Comparison of ENCODE assay signal across 1 cellular context in the genomic region with DNA sequence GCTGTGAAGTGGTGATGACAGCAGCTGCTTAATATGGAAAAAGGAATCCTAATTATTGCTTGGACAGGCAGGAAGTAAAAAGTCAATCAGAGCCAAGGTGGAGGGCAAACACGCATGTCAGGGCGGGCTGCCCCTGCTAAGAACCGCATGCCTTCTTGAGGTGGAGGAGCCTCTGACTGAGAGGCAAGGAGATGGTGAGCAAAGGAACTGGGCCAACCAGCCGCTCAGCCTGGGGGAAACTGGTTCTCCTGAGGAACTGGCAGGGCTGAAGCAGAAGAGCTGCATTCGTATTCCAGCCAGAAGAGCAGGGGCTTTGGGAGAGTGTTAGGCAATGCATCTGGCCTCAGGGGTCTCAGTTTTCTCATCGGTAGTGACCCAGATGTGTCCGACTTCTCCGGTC.
TF ChIP-seq lines count a peak whose summit lies in the region.

No MANE protein-coding gene starts in this region.

TF ChIP-seq in H1, 55 proteins besides CTCF, POLR2A, EP300 and RAD21:
- TF ChIP-seq, protein P1, sequence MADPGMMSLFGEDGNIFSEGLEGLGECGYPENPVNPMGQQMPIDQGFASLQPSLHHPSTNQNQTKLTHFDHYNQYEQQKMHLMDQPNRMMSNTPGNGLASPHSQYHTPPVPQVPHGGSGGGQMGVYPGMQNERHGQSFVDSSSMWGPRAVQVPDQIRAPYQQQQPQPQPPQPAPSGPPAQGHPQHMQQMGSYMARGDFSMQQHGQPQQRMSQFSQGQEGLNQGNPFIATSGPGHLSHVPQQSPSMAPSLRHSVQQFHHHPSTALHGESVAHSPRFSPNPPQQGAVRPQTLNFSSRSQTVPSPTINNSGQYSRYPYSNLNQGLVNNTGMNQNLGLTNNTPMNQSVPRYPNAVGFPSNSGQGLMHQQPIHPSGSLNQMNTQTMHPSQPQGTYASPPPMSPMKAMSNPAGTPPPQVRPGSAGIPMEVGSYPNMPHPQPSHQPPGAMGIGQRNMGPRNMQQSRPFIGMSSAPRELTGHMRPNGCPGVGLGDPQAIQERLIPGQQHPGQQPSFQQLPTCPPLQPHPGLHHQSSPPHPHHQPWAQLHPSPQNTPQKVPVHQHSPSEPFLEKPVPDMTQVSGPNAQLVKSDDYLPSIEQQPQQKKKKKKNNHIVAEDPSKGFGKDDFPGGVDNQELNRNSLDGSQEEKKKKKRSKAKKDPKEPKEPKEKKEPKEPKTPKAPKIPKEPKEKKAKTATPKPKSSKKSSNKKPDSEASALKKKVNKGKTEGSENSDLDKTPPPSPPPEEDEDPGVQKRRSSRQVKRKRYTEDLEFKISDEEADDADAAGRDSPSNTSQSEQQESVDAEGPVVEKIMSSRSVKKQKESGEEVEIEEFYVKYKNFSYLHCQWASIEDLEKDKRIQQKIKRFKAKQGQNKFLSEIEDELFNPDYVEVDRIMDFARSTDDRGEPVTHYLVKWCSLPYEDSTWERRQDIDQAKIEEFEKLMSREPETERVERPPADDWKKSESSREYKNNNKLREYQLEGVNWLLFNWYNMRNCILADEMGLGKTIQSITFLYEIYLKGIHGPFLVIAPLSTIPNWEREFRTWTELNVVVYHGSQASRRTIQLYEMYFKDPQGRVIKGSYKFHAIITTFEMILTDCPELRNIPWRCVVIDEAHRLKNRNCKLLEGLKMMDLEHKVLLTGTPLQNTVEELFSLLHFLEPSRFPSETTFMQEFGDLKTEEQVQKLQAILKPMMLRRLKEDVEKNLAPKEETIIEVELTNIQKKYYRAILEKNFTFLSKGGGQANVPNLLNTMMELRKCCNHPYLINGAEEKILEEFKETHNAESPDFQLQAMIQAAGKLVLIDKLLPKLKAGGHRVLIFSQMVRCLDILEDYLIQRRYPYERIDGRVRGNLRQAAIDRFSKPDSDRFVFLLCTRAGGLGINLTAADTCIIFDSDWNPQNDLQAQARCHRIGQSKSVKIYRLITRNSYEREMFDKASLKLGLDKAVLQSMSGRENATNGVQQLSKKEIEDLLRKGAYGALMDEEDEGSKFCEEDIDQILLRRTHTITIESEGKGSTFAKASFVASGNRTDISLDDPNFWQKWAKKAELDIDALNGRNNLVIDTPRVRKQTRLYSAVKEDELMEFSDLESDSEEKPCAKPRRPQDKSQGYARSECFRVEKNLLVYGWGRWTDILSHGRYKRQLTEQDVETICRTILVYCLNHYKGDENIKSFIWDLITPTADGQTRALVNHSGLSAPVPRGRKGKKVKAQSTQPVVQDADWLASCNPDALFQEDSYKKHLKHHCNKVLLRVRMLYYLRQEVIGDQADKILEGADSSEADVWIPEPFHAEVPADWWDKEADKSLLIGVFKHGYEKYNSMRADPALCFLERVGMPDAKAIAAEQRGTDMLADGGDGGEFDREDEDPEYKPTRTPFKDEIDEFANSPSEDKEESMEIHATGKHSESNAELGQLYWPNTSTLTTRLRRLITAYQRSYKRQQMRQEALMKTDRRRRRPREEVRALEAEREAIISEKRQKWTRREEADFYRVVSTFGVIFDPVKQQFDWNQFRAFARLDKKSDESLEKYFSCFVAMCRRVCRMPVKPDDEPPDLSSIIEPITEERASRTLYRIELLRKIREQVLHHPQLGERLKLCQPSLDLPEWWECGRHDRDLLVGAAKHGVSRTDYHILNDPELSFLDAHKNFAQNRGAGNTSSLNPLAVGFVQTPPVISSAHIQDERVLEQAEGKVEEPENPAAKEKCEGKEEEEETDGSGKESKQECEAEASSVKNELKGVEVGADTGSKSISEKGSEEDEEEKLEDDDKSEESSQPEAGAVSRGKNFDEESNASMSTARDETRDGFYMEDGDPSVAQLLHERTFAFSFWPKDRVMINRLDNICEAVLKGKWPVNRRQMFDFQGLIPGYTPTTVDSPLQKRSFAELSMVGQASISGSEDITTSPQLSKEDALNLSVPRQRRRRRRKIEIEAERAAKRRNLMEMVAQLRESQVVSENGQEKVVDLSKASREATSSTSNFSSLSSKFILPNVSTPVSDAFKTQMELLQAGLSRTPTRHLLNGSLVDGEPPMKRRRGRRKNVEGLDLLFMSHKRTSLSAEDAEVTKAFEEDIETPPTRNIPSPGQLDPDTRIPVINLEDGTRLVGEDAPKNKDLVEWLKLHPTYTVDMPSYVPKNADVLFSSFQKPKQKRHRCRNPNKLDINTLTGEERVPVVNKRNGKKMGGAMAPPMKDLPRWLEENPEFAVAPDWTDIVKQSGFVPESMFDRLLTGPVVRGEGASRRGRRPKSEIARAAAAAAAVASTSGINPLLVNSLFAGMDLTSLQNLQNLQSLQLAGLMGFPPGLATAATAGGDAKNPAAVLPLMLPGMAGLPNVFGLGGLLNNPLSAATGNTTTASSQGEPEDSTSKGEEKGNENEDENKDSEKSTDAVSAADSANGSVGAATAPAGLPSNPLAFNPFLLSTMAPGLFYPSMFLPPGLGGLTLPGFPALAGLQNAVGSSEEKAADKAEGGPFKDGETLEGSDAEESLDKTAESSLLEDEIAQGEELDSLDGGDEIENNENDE (IDR thresholded peaks at IDR 0.05; ENCODE audit: insufficient replicate concordance, low read length) = no peak
- TF ChIP-seq SIN3A (conservative IDR thresholded peaks at IDR 0.05 in 1 of 2, IDR thresholded peaks at IDR 0.05 in 1 of 2; ENCODE audit: low read depth in 1 of 2, low read length in 2 of 2) (no peak), CBX5 (IDR thresholded peaks at IDR 0.05; ENCODE audit: low read depth, low read length) (no peak), KDM1A (IDR thresholded peaks at IDR 0.05; ENCODE audit: borderline replicate concordance, low read length) (no peak), NRF1 (IDR thresholded peaks at IDR 0.05; ENCODE audit: low read depth, low read length) (no peak), SRF (IDR thresholded peaks at IDR 0.05; ENCODE audit: low read depth, low read length) (no peak), EGR1 (IDR thresholded peaks at IDR 0.05; ENCODE audit: borderline replicate concordance, low read depth, low read length) (no peak), YY1 (IDR thresholded peaks at IDR 0.05; ENCODE audit: low read depth, low read length) (no peak), TEAD4 (IDR thresholded peaks at IDR 0.05; ENCODE audit: low read depth, low read length) (no peak), KDM4A (IDR thresholded peaks at IDR 0.05; ENCODE audit: low read depth, low read length, severe bottlenecking) (no peak), SIX5 (IDR thresholded peaks at IDR 0.05; ENCODE audit: low read depth, low read length) (no peak), RNF2 (IDR thresholded peaks at IDR 0.05; ENCODE audit: borderline replicate concordance, low read depth, low read length, missing control alignments, poor library complexity, severe bottlenecking) (no peak), MAFK (IDR thresholded peaks at IDR 0.05; ENCODE audit: low read depth, low read length) (no peak), RXRA (IDR thresholded peaks at IDR 0.05; ENCODE audit: insufficient read depth, low read depth, low read length) (no peak), BRCA1 (IDR thresholded peaks at IDR 0.05; ENCODE audit: low read depth, low read length) (no peak), CHD1 (IDR thresholded peaks at IDR 0.05; ENCODE audit: low read depth, low read length) (no peak), NANOG (IDR thresholded peaks at IDR 0.05; ENCODE audit: insufficient read depth, low read depth, low read length, poor library complexity, severe bottlenecking) (no peak), SIRT6 (IDR thresholded peaks at IDR 0.05; ENCODE audit: low read length) (no peak)
- TF ChIP-seq, protein P2, sequence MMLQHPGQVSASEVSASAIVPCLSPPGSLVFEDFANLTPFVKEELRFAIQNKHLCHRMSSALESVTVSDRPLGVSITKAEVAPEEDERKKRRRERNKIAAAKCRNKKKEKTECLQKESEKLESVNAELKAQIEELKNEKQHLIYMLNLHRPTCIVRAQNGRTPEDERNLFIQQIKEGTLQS (IDR thresholded peaks at IDR 0.05; ENCODE audit: insufficient read depth, low read depth, low read length) = no peak
- TF ChIP-seq, protein P3, sequence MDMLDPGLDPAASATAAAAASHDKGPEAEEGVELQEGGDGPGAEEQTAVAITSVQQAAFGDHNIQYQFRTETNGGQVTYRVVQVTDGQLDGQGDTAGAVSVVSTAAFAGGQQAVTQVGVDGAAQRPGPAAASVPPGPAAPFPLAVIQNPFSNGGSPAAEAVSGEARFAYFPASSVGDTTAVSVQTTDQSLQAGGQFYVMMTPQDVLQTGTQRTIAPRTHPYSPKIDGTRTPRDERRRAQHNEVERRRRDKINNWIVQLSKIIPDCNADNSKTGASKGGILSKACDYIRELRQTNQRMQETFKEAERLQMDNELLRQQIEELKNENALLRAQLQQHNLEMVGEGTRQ (IDR thresholded peaks at IDR 0.05; ENCODE audit: low read length) = no peak
